In the genomic region with DNA sequence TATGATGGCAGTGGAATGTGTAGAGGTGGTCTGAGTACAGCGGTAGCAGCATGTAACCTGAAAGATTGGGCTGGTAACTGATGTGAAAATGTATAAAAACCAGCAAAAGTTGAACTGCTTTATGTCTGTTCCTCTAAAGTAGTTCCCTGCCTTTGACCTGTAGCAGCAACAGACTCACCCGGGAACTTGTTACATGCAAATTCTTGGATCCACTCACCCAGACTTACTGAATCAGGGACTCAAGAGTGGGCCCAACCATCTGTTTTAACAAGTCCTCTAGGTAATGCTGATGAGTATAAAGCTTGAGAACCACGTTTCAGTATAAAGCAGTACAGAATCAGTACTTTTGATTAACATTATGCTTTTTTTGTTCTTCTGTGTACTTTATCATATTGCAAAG, we compare ENCODE assay signal across 18 cellular contexts.
"Had no signal": no experiment of that assay in that cellular context is flagged by ENCODE, and none has a peak within 500 bp of the region (broad histone marks: within the 10 kb centered on the region; RNA-seq: fewer than 3 reads in every experiment).

No MANE protein-coding gene starts in this region.

- H3K27me3 ChIP-seq: heart right ventricle, upper lobe of right lung had no signal

- H3K4me1 ChIP-seq: upper lobe of right lung had no signal

- ATAC-seq: activated CD4-positive, CD25-positive, alpha-beta regulatory T cell treated with anti-CD3 and anti-CD28 coated beads, Interleukin-2, amount 50 U/mL, for 24 hours; activated T-cell treated with anti-CD3 and anti-CD28 coated beads, Interleukin-2, amount 50 U/mL, for 72 hours; heart right ventricle; left lobe of liver; natural killer cell; stimulated activated naive B cell treated with anti-CD40 and anti-IgM and Interleukin-4, amounts not matched to agents 10 μg/mL and 1 μg/mL and 100 μg/mL, for 72 hours; upper lobe of right lung had no signal

- H3K4me3 Mint-ChIP-seq: activated CD4-positive, alpha-beta memory T cell treated with anti-CD3 and anti-CD28 coated beads, Interleukin-2, amount 10 ng/mL, durations not matched to agents 7 days and 5 days; activated CD4-positive, alpha-beta T cell treated with anti-CD3 and anti-CD28 coated beads, Interleukin-2, amount 10 ng/mL, durations not matched to agents 24 days and 14 days; activated naive CD4-positive, alpha-beta T cell treated with anti-CD3 and anti-CD28 coated beads for 36 hours; activated T-cell treated with anti-CD3 and anti-CD28 coated beads, Interleukin-2, amount 50 U/mL, for 72 hours; natural killer cell; stimulated activated naive B cell treated with anti-CD40 and anti-IgM and Interleukin-4, amounts not matched to agents 10 μg/mL and 1 μg/mL and 100 μg/mL, for 72 hours; T-helper 2 cell treated with Interferon-gamma antibody and Interleukin-4, amounts not matched to agents 5 μg/mL and 100 μg/mL, for 36 hours had no signal

- H3K4me1 Mint-ChIP-seq: activated CD4-positive, alpha-beta memory T cell treated with anti-CD3 and anti-CD28 coated beads, Interleukin-2, amount 10 ng/mL, durations not matched to agents 7 days and 5 days; activated CD4-positive, alpha-beta T cell treated with anti-CD3 and anti-CD28 coated beads, Interleukin-2, amount 10 ng/mL, durations not matched to agents 24 days and 14 days had no signal

- H3K4me3 ChIP-seq: heart right ventricle, upper lobe of right lung had no signal

- H3K27me3 Mint-ChIP-seq: activated CD4-positive, alpha-beta memory T cell treated with anti-CD3 and anti-CD28 coated beads, Interleukin-2, amount 10 ng/mL, durations not matched to agents 7 days and 5 days; activated CD4-positive, alpha-beta T cell treated with anti-CD3 and anti-CD28 coated beads, Interleukin-2, amount 10 ng/mL, durations not matched to agents 24 days and 14 days; progenitor cell of endocrine pancreas; stimulated activated naive B cell treated with anti-CD40 and anti-IgM and Interleukin-4, amounts not matched to agents 10 μg/mL and 1 μg/mL and 100 μg/mL, for 72 hours had no signal

- H3K36me3 Mint-ChIP-seq: natural killer cell had no signal

- DNase-seq: activated CD4-positive, alpha-beta memory T cell treated with anti-CD3 and anti-CD28 coated beads, Interleukin-2, amount 10 ng/mL, durations not matched to agents 7 days and 5 days; activated CD4-positive, alpha-beta T cell treated with anti-CD3 and anti-CD28 coated beads, Interleukin-2, amount 10 ng/mL, durations not matched to agents 24 days and 14 days; activated effector memory CD4-positive, alpha-beta T cell treated with Interleukin-2 at 50 U/mL for 16 hours; activated naive CD4-positive, alpha-beta T cell treated with anti-CD3 and anti-CD28 coated beads for 36 hours; activated T-cell treated with anti-CD3 and anti-CD28 coated beads, Interleukin-2, amount 50 U/mL, for 72 hours; heart right ventricle; kidney; midbrain; natural killer cell; stimulated activated CD4-positive, alpha-beta T cell treated with anti-CD3 and anti-CD28 coated beads, Interleukin-2, amount 100 ng/mL, for 48 hours; stimulated activated CD8-positive, alpha-beta memory T cell treated with anti-CD3 and anti-CD28 coated beads, Interleukin-4, amount 100 ng/mL, for 48 hours; stimulated activated naive B cell treated with anti-CD40 and anti-IgM and Interleukin-4, amounts not matched to agents 10 μg/mL and 1 μg/mL and 100 μg/mL, for 72 hours; upper lobe of right lung had no signal

- H3K27ac Mint-ChIP-seq: activated CD4-positive, alpha-beta memory T cell treated with anti-CD3 and anti-CD28 coated beads, Interleukin-2, amount 10 ng/mL, durations not matched to agents 7 days and 5 days; activated CD4-positive, alpha-beta T cell treated with anti-CD3 and anti-CD28 coated beads, Interleukin-2, amount 10 ng/mL, durations not matched to agents 24 days and 14 days; activated naive CD4-positive, alpha-beta T cell treated with anti-CD3 and anti-CD28 coated beads for 36 hours; activated T-cell treated with anti-CD3 and anti-CD28 coated beads, Interleukin-2, amount 50 U/mL, for 72 hours; natural killer cell; progenitor cell of endocrine pancreas; stimulated activated naive B cell treated with anti-CD40 and anti-IgM and Interleukin-4, amounts not matched to agents 10 μg/mL and 1 μg/mL and 100 μg/mL, for 72 hours; T-helper 2 cell treated with Interferon-gamma antibody and Interleukin-4, amounts not matched to agents 5 μg/mL and 100 μg/mL, for 36 hours had no signal

- H3K9me3 Mint-ChIP-seq: natural killer cell had no signal

- H3K9me3 ChIP-seq: upper lobe of right lung had no signal

- H3K27ac ChIP-seq: heart right ventricle, upper lobe of right lung, VCaP had no signal
